In the genomic region with DNA sequence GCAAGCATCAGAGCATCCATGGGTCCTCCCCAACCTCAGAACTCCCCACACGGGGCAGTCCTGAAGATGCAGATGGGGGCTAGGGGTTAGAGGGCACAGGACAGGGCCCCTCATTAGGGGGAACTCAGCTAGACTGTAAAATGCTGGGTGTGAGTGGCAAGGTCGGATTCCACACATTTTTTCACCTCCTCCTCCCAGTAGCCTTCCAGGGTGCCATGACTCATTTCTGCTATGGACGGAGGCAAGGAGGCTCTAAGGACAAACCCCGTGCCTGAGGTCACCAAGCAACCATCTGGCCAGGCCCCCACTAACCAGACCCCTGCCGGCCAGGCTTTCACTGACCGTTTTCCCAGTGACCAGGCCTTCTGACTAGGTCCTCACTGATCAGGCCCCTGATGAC, we compare ENCODE assay signal across 5 cellular contexts. TPM values are rescaled to one million over a fixed set of nuclear protein-coding genes. Genes with fewer than 3 reads are reported as not detected.
"Had no signal": no experiment of that assay in that cellular context is flagged by ENCODE, and none has a peak within 500 bp of the region (broad histone marks: within the 10 kb centered on the region; RNA-seq: fewer than 3 reads in every experiment).

No MANE protein-coding gene starts in this region.

RNA-seq across cellular contexts. Expression of a gene that starts 1.1 kb away (rescaled TPM):
- total RNA-seq: GM23248, H4, HepG2, HFFc6, HT1080 had no signal
- polyA plus RNA-seq: GM23248 had no signal
